ENCODE assay signal across 23 cellular contexts in genomic region chr7:97269741-97270140, GRCh38.
DNase-seq lines count a peak whose midpoint lies in the region; ATAC-seq and TF ChIP-seq lines count a peak whose summit lies in the region.
"Had no signal": no experiment of that assay in that cellular context is flagged by ENCODE, and none has a peak within 500 bp of the region (broad histone marks: within the 10 kb centered on the region; RNA-seq: fewer than 3 reads in every experiment).

No MANE protein-coding gene starts in this region.

- no peak overlapping the region for H3K4ac ChIP-seq in mesenchymal stem cell (ENCODE audit: low read depth in 1 of 2, low read length in 2 of 2)

- no peak overlapping the region for H4K8ac ChIP-seq in mesenchymal stem cell (ENCODE audit: low read length)

- no peak overlapping the region for H3K9ac ChIP-seq in mesenchymal stem cell (ENCODE audit: low read length)
- H3K9ac ChIP-seq: KMS-11 had no signal

- no peak overlapping the region for H3K23ac ChIP-seq in mesenchymal stem cell (ENCODE audit: low read length in 2 of 2)

- no peaks in the 10 kb centered on the region for H3K4me1 Mint-ChIP-seq in HFFc6 (ENCODE audit: low read depth)
- H3K4me1 Mint-ChIP-seq: brain; CD4-positive, alpha-beta memory T cell; memory B cell had no signal

- peaks cover 17% of the 10 kb centered on the region for H3K9me3 ChIP-seq in mesenchymal stem cell (ENCODE audit: control insufficient read depth, low read length)
- H3K9me3 ChIP-seq: tibial artery had no signal

- no peak overlapping the region for H3K14ac ChIP-seq in mesenchymal stem cell (ENCODE audit: low read length in 2 of 2)

- no peak overlapping the region for H2BK15ac ChIP-seq in mesenchymal stem cell (ENCODE audit: low read depth, poor library complexity, severe bottlenecking)

- no peak overlapping the region for H2BK120ac ChIP-seq in mesenchymal stem cell (ENCODE audit: low read depth, low read length)

- H3K27me3 ChIP-seq in mesenchymal stem cell (ENCODE audit: control insufficient read depth in 1 of 2, insufficient read depth in 1 of 2, low read length in 2 of 2): no peaks in the 10 kb centered on the region
- H3K27me3 ChIP-seq: tibial artery had no signal

- no peak overlapping the region for H2AK5ac ChIP-seq in mesenchymal stem cell (ENCODE audit: low read length, severe bottlenecking)

- H2BK12ac ChIP-seq in mesenchymal stem cell (ENCODE audit: low read length in 2 of 2): no peak overlapping the region

- H2BK5ac ChIP-seq in mesenchymal stem cell (ENCODE audit: low read depth, low read length, poor library complexity, severe bottlenecking): no peak overlapping the region

- H2AFZ ChIP-seq in mesenchymal stem cell (ENCODE audit: low read depth, low read length): no peak overlapping the region

- H3K4me1 ChIP-seq in mesenchymal stem cell (ENCODE audit: control insufficient read depth, insufficient read depth, low read depth, low read length): no peaks in the 10 kb centered on the region
- H3K4me1 ChIP-seq: tibial artery had no signal

- no peaks in the 10 kb centered on the region for H3K79me1 ChIP-seq in mesenchymal stem cell (replicated peaks; ENCODE audit: low read length, poor library complexity, severe bottlenecking)

- no peak overlapping the region for H3K18ac ChIP-seq in mesenchymal stem cell (ENCODE audit: low read depth in 1 of 2, low read length in 2 of 2)

- no peak for ATAC-seq in left colon
- ATAC-seq: activated T-cell treated with anti-CD3 and anti-CD28 coated beads, Interleukin-2, amount 50 U/mL, for 4 hours; effector memory CD8-positive, alpha-beta T cell; SK-N-SH treated with all-trans-retinoic acid at 6 μM for 48 hours had no signal

- intact Hi-C loops in left colon (cut with DNase I, micrococcal nuclease): no loop called here

- H3K4me3 ChIP-seq in epithelial cell of proximal tubule (ENCODE audit: low read depth, low read length) (no peak overlapping the region), mesenchymal stem cell (ENCODE audit: insufficient read depth in 1 of 2, low read depth in 1 of 2, low read length in 2 of 2) (no peak overlapping the region)
- H3K4me3 ChIP-seq: tibial artery had no signal

- H3K27ac Mint-ChIP-seq in HFFc6: no peak overlapping the region
- H3K27ac Mint-ChIP-seq: brain; CD4-positive, alpha-beta memory T cell; effector memory CD8-positive, alpha-beta T cell; memory B cell; stimulated activated naive CD8-positive, alpha-beta T cell treated with anti-CD3 and anti-CD28 coated beads, Interleukin-15, Interleukin-2, amounts not matched to agents 100 ng/mL and 50 ng/mL, for 24 hours had no signal

- no peaks in the 10 kb centered on the region for H3K36me3 Mint-ChIP-seq in HFFc6 (ENCODE audit: low read depth)
- H3K36me3 Mint-ChIP-seq: brain; CD4-positive, alpha-beta memory T cell; memory B cell had no signal

- H3K27ac ChIP-seq in mesenchymal stem cell (ENCODE audit: low read length, poor library complexity, severe bottlenecking): no peak overlapping the region
- H3K27ac ChIP-seq: 22Rv1, KMS-11, tibial artery had no signal

- no peak overlapping the region for H4K91ac ChIP-seq in mesenchymal stem cell (ENCODE audit: low read length)

- no peak overlapping the region for H3K4me2 ChIP-seq in mesenchymal stem cell (ENCODE audit: low read length, poor library complexity, severe bottlenecking)
- H3K4me2 ChIP-seq: KMS-11 had no signal

- peaks cover 33% of the 10 kb centered on the region for H3K9me3 Mint-ChIP-seq in HFFc6
- H3K9me3 Mint-ChIP-seq: activated T-cell treated with anti-CD3 and anti-CD28 coated beads, Interleukin-2, amount 50 U/mL, for 4 hours; CD4-positive, alpha-beta memory T cell; stimulated activated naive CD8-positive, alpha-beta T cell treated with anti-CD3 and anti-CD28 coated beads, Interleukin-15, Interleukin-2, amounts not matched to agents 100 ng/mL and 50 ng/mL, for 24 hours had no signal

- no peak overlapping the region for H3K4me3 Mint-ChIP-seq in HFFc6
- H3K4me3 Mint-ChIP-seq: activated T-cell treated with anti-CD3 and anti-CD28 coated beads, Interleukin-2, amount 50 U/mL, for 4 hours; brain; CD4-positive, alpha-beta memory T cell; effector memory CD8-positive, alpha-beta T cell; memory B cell; stimulated activated naive CD8-positive, alpha-beta T cell treated with anti-CD3 and anti-CD28 coated beads, Interleukin-15, Interleukin-2, amounts not matched to agents 100 ng/mL and 50 ng/mL, for 24 hours had no signal

- H3K36me3 ChIP-seq in mesenchymal stem cell (ENCODE audit: control insufficient read depth in 1 of 2, insufficient read depth in 2 of 2, low read depth in 1 of 2, low read length in 2 of 2): no peaks in the 10 kb centered on the region
- H3K36me3 ChIP-seq: tibial artery had no signal

- no peak for TF ChIP-seq CTCF in epithelial cell of proximal tubule (conservative IDR thresholded peaks at IDR 0.05; ENCODE audit: low read depth, low read length)
- TF ChIP-seq CTCF in GM10266 (IDR thresholded peaks at IDR 0.05; ENCODE audit: control insufficient read depth, insufficient read depth, low read depth, missing control alignments): no peak
- no peak for TF ChIP-seq CTCF in HFFc6 (IDR thresholded peaks at IDR 0.05)

- peak; percentile 7 for DNase-seq in NCI-H748 (lab: John Stamatoyannopoulos, UW; ENCODE audit: unreplicated experiment)
- DNase-seq in NCI-H748 treated with DMSO at 0.1 percent for 48 hours (lab: John Stamatoyannopoulos, UW): no peak
- peak; percentile 3 for DNase-seq in epithelial cell of proximal tubule (ENCODE audit: low read depth)
- peak; percentile 14 for DNase-seq in mesenchymal stem cell
- DNase-seq in left colon: no peak
- DNase-seq in GM10266 (ENCODE audit: extremely low spot score): no peak
- DNase-seq in RPMI8226: no peak
- no peak for DNase-seq in HFFc6
- DNase-seq: activated CD4-positive, alpha-beta T cell treated with anti-CD3 and anti-CD28 coated beads for 4 hours; activated T-cell treated with anti-CD3 and anti-CD28 coated beads, Interleukin-2, amount 50 U/mL, for 4 hours; CD4-positive, alpha-beta memory T cell; effector memory CD8-positive, alpha-beta T cell; kidney glomerular epithelial cell; NCI-H1436 treated with DMSO at 0.1 percent for 48 hours; NCI-H524; T-helper 2 cell; tibial artery had no signal

- H3K27me3 Mint-ChIP-seq in HFFc6 (ENCODE audit: insufficient read depth): peaks cover 2% of the 10 kb centered on the region; the same call in 1 of the 2 replicates
- H3K27me3 Mint-ChIP-seq: brain; CD4-positive, alpha-beta memory T cell had no signal

Comparison
In these comparisons a context has a peak if more than half of its experiments do, and no peak if none do; other contexts are left out.
1. DNase-seq: peak in NCI-H748 (single experiment), epithelial cell of proximal tubule (single experiment) and mesenchymal stem cell (single experiment); none in NCI-H748 treated with DMSO at 0.1 percent for 48 hours (single experiment), left colon (0 of 2), GM10266 (single experiment), RPMI8226 (single experiment) and HFFc6 (single experiment).